ENCODE assay signal across 15 cellular contexts in the genomic region with DNA sequence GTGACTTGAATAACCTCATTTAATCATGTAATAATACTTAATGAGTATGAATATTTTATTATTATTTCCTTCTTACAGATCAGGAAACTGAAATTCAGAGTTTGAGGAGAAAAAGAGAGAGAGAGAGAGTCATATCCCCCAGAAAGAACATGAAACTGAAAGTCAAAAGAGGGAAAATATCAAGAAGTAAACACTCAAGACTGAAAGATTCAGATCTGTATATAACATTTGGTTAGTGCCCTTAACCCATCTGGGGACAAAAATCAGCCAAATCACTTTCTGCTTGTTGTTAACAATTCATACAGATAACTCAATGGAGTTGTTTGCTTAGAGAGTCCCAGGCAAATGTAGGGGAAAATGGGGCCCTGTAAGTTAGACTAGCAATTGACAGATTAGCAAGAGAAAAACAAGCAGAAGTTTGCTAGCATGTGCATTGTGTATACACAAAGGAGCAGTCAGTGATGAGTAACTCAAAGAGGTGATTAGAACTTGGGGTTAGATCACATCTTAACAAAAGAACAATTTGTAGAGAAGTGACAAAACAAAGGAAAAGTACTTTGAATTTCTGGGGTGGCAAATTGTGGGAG. TPM values are rescaled to one million over a fixed set of nuclear protein-coding genes. Genes with fewer than 3 reads are reported as not detected.
DNase-seq lines count a peak whose midpoint lies in the region; ATAC-seq and TF ChIP-seq lines count a peak whose summit lies in the region.
"Had no signal": no experiment of that assay in that cellular context is flagged by ENCODE, and none has a peak within 500 bp of the region (broad histone marks: within the 10 kb centered on the region; RNA-seq: fewer than 3 reads in every experiment).

No MANE protein-coding gene starts in this region.

- dilution Hi-C loops in mammary epithelial cell (cut with HindIII; ENCODE audit: low sequenced_read_pairs) = no loop called here

- H3K27ac ChIP-seq in mammary epithelial cell (ENCODE audit: insufficient read depth, low read depth, low read length) (no peak overlapping the region), breast epithelium (no peak overlapping the region), smooth muscle cell (ENCODE audit: low read depth) (no peak overlapping the region), suprapubic skin (no peak overlapping the region)
- H3K27ac ChIP-seq: SK-N-MC had no signal

- TF ChIP-seq POLR2A in breast epithelium (IDR thresholded peaks at IDR 0.05) = no peak
- no peak for TF ChIP-seq POLR2A in suprapubic skin (IDR thresholded peaks at IDR 0.05)

- H3K79me2 ChIP-seq in mammary epithelial cell (ENCODE audit: insufficient read depth, low read length) = no peaks in the 10 kb centered on the region
- no peaks in the 10 kb centered on the region for H3K79me2 ChIP-seq in smooth muscle cell (ENCODE audit: low read depth)

- TF ChIP-seq EP300 in suprapubic skin (IDR thresholded peaks at IDR 0.05) = no peak

- CTCF ChIA-PET in mammary epithelial cell (lab: Charles Lee; ENCODE audit: low non-redundant PET) = no interaction called here

- H3K27me3 ChIP-seq in mammary epithelial cell (ENCODE audit: insufficient read depth, low read length) = no peaks in the 10 kb centered on the region
- H3K27me3 ChIP-seq in breast epithelium = no peaks in the 10 kb centered on the region
- no peaks in the 10 kb centered on the region for H3K27me3 ChIP-seq in smooth muscle cell (ENCODE audit: low read depth)
- no peaks in the 10 kb centered on the region for H3K27me3 ChIP-seq in suprapubic skin

- ATAC-seq in HG02870 (IDR thresholded peaks at IDR 0.05; ENCODE audit: unreplicated experiment) (peak; percentile 62), HG02840 (IDR thresholded peaks at IDR 0.05; ENCODE audit: low FRiP score, unreplicated experiment) (no peak), Right ventricle myocardium superior (ENCODE audit: poor library complexity) (no peak)

- H3K4me1 ChIP-seq in mammary epithelial cell (ENCODE audit: insufficient read depth, low read length) (peaks cover 7% of the 10 kb centered on the region), breast epithelium (no peaks in the 10 kb centered on the region), smooth muscle cell (ENCODE audit: low read depth) (no peaks in the 10 kb centered on the region), suprapubic skin (no peaks in the 10 kb centered on the region)

- H2AFZ ChIP-seq in mammary epithelial cell (ENCODE audit: low read depth, low read length) = peak overlapping the region; percentile 4
- H2AFZ ChIP-seq in smooth muscle cell (ENCODE audit: low read depth) = peak overlapping the region; percentile 56

- H3K4me2 ChIP-seq in mammary epithelial cell (ENCODE audit: insufficient read depth, low read depth, low read length) (no peak overlapping the region), smooth muscle cell (no peak overlapping the region)

- intact Hi-C loops in mammary epithelial cell (cut with micrococcal nuclease) = no loop called here
- intact Hi-C loops in breast epithelium (cut with DNase I; ENCODE audit: low total_unique reads) = no loop called here
- intact Hi-C loops in Right ventricle myocardium superior (cut with DNase I) = no loop called here

- H3K9me3 ChIP-seq in mammary epithelial cell (replicated peaks; ENCODE audit: insufficient read depth, low read length) = no peaks in the 10 kb centered on the region
- no peaks in the 10 kb centered on the region for H3K9me3 ChIP-seq in breast epithelium
- no peaks in the 10 kb centered on the region for H3K9me3 ChIP-seq in smooth muscle cell (replicated peaks; ENCODE audit: low read depth)
- no peaks in the 10 kb centered on the region for H3K9me3 ChIP-seq in suprapubic skin

- no peak for DNase-seq in mammary epithelial cell
- no peak for DNase-seq in breast epithelium (ENCODE audit: low spot score in 2 of 2)
- DNase-seq in M059J (ENCODE audit: low read depth) = peak; percentile 37
- no peak for DNase-seq in smooth muscle cell (lab: John Stamatoyannopoulos, UW; ENCODE audit: unreplicated experiment)
- DNase-seq in suprapubic skin (ENCODE audit: low spot score in 2 of 2) = no peak
- DNase-seq in Right ventricle myocardium superior = no peak
- DNase-seq: activated CD4-positive, alpha-beta T cell treated with anti-CD3 and anti-CD28 coated beads, Interleukin-2, amount 50 U/mL, for 1 hour; Karpas-422; NCI-H510A; small intestine; stimulated activated CD8-positive, alpha-beta memory T cell treated with anti-CD3 and anti-CD28 coated beads, Interleukin-4, amount 100 ng/mL, for 48 hours had no signal

- no TSS peak for BruUV-seq in mammary epithelial cell (replicated peaks; lab: Mats Ljungman, UMichigan)

- in situ Hi-C loops in mammary epithelial cell (cut with MboI; ENCODE audit: low sequenced_read_pairs in 2 of 2) = no loop called here

- H3K4me3 ChIP-seq in mammary epithelial cell (replicated peaks in 1 of 3; ENCODE audit: insufficient read depth in 1 of 3, low read depth in 2 of 3, low read length in 3 of 3) = no peak overlapping the region
- H3K4me3 ChIP-seq in breast epithelium = no peak overlapping the region
- no peak overlapping the region for H3K4me3 ChIP-seq in smooth muscle cell
- H3K4me3 ChIP-seq in suprapubic skin = no peak overlapping the region
- H3K4me3 ChIP-seq: SK-N-MC had no signal

- H3K36me3 ChIP-seq in mammary epithelial cell (ENCODE audit: insufficient read depth, low read length) = no peaks in the 10 kb centered on the region
- H3K36me3 ChIP-seq in breast epithelium = no peaks in the 10 kb centered on the region
- no peaks in the 10 kb centered on the region for H3K36me3 ChIP-seq in smooth muscle cell (ENCODE audit: low read depth)
- no peaks in the 10 kb centered on the region for H3K36me3 ChIP-seq in suprapubic skin

- no peaks in the 10 kb centered on the region for H4K20me1 ChIP-seq in mammary epithelial cell (ENCODE audit: insufficient read depth, low read length)
- no peaks in the 10 kb centered on the region for H4K20me1 ChIP-seq in smooth muscle cell (ENCODE audit: low read depth)

- H3K9ac ChIP-seq in mammary epithelial cell (ENCODE audit: insufficient read depth, low read length) = no peak overlapping the region
- no peak overlapping the region for H3K9ac ChIP-seq in smooth muscle cell (ENCODE audit: low read depth)

- no peak for TF ChIP-seq CTCF in mammary epithelial cell (conservative IDR thresholded peaks at IDR 0.05 in 1 of 2, IDR thresholded peaks at IDR 0.05 in 1 of 2; ENCODE audit: extremely low read depth in 1 of 2, insufficient read depth in 1 of 2, low read depth in 1 of 2, low read length in 2 of 2)
- TF ChIP-seq CTCF in breast epithelium (IDR thresholded peaks at IDR 0.05) = no peak
- TF ChIP-seq CTCF in smooth muscle cell (IDR thresholded peaks at IDR 0.05; ENCODE audit: borderline replicate concordance, insufficient read depth, poor library complexity, severe bottlenecking) = no peak
- no peak for TF ChIP-seq CTCF in suprapubic skin (IDR thresholded peaks at IDR 0.05)

- peaks cover 3% of the 10 kb centered on the region for H3F3A ChIP-seq in smooth muscle cell (ENCODE audit: low read depth)

RNA-seq across cellular contexts. Expression of a gene that starts 25.9 kb away (rescaled TPM):
- under 1 TPM in 1 of 2 donors, not detected in 1; 0.35 TPM for total RNA-seq in mammary epithelial cell
- 0.06 TPM for polyA plus RNA-seq in mammary epithelial cell
- polyA minus RNA-seq in mammary epithelial cell = not detected
- total RNA-seq in breast epithelium = not detected
- 96.9 and 103 TPM in 2 replicates for total RNA-seq in M059J (2014; rRNA removed; shearing (Covaris generic))
- total RNA-seq in smooth muscle cell = 2.0 and 3.0 TPM in 2 replicates
- polyA plus RNA-seq in smooth muscle cell = 0.72 and 1.1 TPM in 2 replicates
- 1 to 10 TPM in 1 of 4 donors, under 1 TPM in 1, not detected in 2; 0.72 to 3.3 TPM for total RNA-seq in suprapubic skin
- total RNA-seq in Right ventricle myocardium superior = not detected
- polyA plus RNA-seq: AG04450, small intestine had no signal

Comparison
In these comparisons a context has a peak if more than half of its experiments do, and no peak if none do; other contexts are left out.
1. RNA of a gene that starts 25.9 kb away (total RNA-seq): 96.9 to 103 TPM in M059J; 2.0 to 3.0 TPM in smooth muscle cell, 0.72 to 3.3 TPM in suprapubic skin, 0.35 TPM in mammary epithelial cell, not detected in breast epithelium and not detected in Right ventricle myocardium superior (single experiment); every median in the first group is over 10 times any median in the second.